14 cellular contexts compared by ENCODE assay signal in genomic region chr3:184685646-184686045, GRCh38. TPM values are rescaled to one million over a fixed set of nuclear protein-coding genes. Genes with fewer than 3 reads are reported as not detected.
A peak's percentile ranks its signal among the peaks of the same experiment; 100 is the strongest.
DNase-seq lines count a peak whose midpoint lies in the region; ATAC-seq and TF ChIP-seq lines count a peak whose summit lies in the region.
"Had no signal": no experiment of that assay in that cellular context is flagged by ENCODE, and none has a peak within 500 bp of the region (broad histone marks: within the 10 kb centered on the region; RNA-seq: fewer than 3 reads in every experiment).

No MANE protein-coding gene starts in this region.

- peaks cover 70% of the 10 kb centered on the region for H3K4me1 Mint-ChIP-seq in nephron

- peak overlapping the region; percentile 21; the same call in 1 of the 2 replicates for H4K91ac ChIP-seq in IMR-90 (ENCODE audit: insufficient read depth, low read depth, low read length)

- no peak overlapping the region for H3K23ac ChIP-seq in IMR-90 (ENCODE audit: low read depth, low read length)

- H3K4ac ChIP-seq in IMR-90 (ENCODE audit: low read depth, low read length): peak overlapping the region; percentile 55

- POLR2A ChIA-PET in IMR-90 (lab: Charles Lee; ENCODE audit: unreplicated experiment) (no interaction called here), GM10248 (lab: Yijun Ruan, JAX) (no interaction called here)

- CTCF ChIA-PET in IMR-90 (lab: Yijun Ruan, JAX) (interaction anchor here (0.7 kb wide), 1 partner anchor 141 kb away, joined by 3 read pairs; no protein-coding TSS in a partner anchor), GM10248 (lab: Yijun Ruan, JAX) (no interaction called here)

- H3K36me3 ChIP-seq in IMR-90 (ENCODE audit: control insufficient read depth, insufficient read depth, low read length): no peaks in the 10 kb centered on the region

- no peak overlapping the region for H2BK5ac ChIP-seq in IMR-90 (ENCODE audit: low read depth, low read length, poor library complexity, severe bottlenecking)

- no peak overlapping the region for H3K56ac ChIP-seq in IMR-90 (ENCODE audit: extremely low read depth, insufficient read depth, low read length)

- peaks cover 34% of the 10 kb centered on the region for H3K4me1 ChIP-seq in IMR-90 (ENCODE audit: control insufficient read depth, insufficient read depth, low read length)

- peak overlapping the region; percentile 90 to 97 (median 95) for H3K27ac Mint-ChIP-seq in nephron
- H3K27ac Mint-ChIP-seq: natural killer cell treated with Interleukin-12 subunit alpha and Interleukin-12 subunit beta and Interleukin-15 and Interleukin-18, amount 100 ng/mL, for 72 hours had no signal

- no peak overlapping the region for H3K27ac ChIP-seq in IMR-90 (ENCODE audit: insufficient read depth, low read length)

- WGBS in IMR-90 (ENCODE audit: extremely low coverage in 2 of 2, insufficient read length in 1 of 2), 2 experiments: no CpG with 5 or more reads among the region's 4 CpGs

- no peak for TF ChIP-seq POLR2A in IMR-90 (IDR thresholded peaks at IDR 0.05; ENCODE audit: low read depth, low read length)

- H3K27me3 Mint-ChIP-seq in nephron (ENCODE audit: low read depth): no peaks in the 10 kb centered on the region

- no peak overlapping the region for H2BK20ac ChIP-seq in IMR-90 (ENCODE audit: low read depth, low read length)

- H4K20me1 ChIP-seq in IMR-90 (ENCODE audit: insufficient read depth, low read length): peaks cover 4% of the 10 kb centered on the region; the same call in 1 of the 2 replicates

- no TSS peak for BruUV-seq in IMR-90 (replicated peaks; lab: Mats Ljungman, UMichigan)

- H3K4me3 Mint-ChIP-seq in nephron: no peak overlapping the region
- H3K4me3 Mint-ChIP-seq: natural killer cell treated with Interleukin-12 subunit alpha and Interleukin-12 subunit beta and Interleukin-15 and Interleukin-18, amount 100 ng/mL, for 72 hours had no signal

- in situ Hi-C loops in IMR-90 (cut with MboI; ENCODE audit: low sequenced_read_pairs): no loop called here

- H3K4me3 ChIP-seq in AG10803 (ENCODE audit: low read length): no peak overlapping the region
- no peak overlapping the region for H3K4me3 ChIP-seq in IMR-90 (ENCODE audit: insufficient read depth, low read depth, low read length)
- no peak overlapping the region for H3K4me3 ChIP-seq in choroid plexus epithelial cell (ENCODE audit: low read depth, low read length)

- no peaks in the 10 kb centered on the region for H3K9me3 ChIP-seq in IMR-90 (ENCODE audit: control insufficient read depth, insufficient read depth, low read length)

- H4K8ac ChIP-seq in IMR-90 (ENCODE audit: low read depth in 2 of 2, low read length in 2 of 2): no peak overlapping the region

- intact Hi-C loops in IMR-90 (cut with micrococcal nuclease): no loop called here

- peak overlapping the region; percentile 65; the same call in 1 of the 2 replicates for H4K5ac ChIP-seq in IMR-90 (ENCODE audit: low read depth, low read length)

- H3K4me2 ChIP-seq in IMR-90 (ENCODE audit: low read depth, low read length): no peak overlapping the region; the same call in 1 of the 2 replicates

- H3K18ac ChIP-seq in IMR-90 (ENCODE audit: low read depth, low read length): peak overlapping the region; percentile 60; the same call in 1 of the 2 replicates

- DNase-seq in AG10803 (ENCODE audit: low read depth) (peak; percentile 31), IMR-90 (no peak), choroid plexus epithelial cell (ENCODE audit: low read depth) (peak; percentile 13), GM10248 (ENCODE audit: extremely low spot score) (no peak), GM19238 (ENCODE audit: insufficient read length, low spot score) (no peak), NK-92 (lab: John Stamatoyannopoulos, UW; ENCODE audit: unreplicated experiment) (no peak), NCI-H526 treated with DMSO at 0.1 percent for 48 hours (lab: John Stamatoyannopoulos, UW) (no peak)
- DNase-seq: activated naive CD4-positive, alpha-beta T cell; left cardiac atrium; NCI-H1105; NCI-H774; SHP77 treated with DMSO at 0.1 percent for 48 hours had no signal

- H3K9ac ChIP-seq in IMR-90 (ENCODE audit: low read depth, low read length): no peak overlapping the region

- TF ChIP-seq CTCF in AG10803 (conservative IDR thresholded peaks at IDR 0.05; ENCODE audit: low read length) (no peak), IMR-90 (conservative IDR thresholded peaks at IDR 0.05; ENCODE audit: low read depth, low read length) (no peak), choroid plexus epithelial cell (conservative IDR thresholded peaks at IDR 0.05; ENCODE audit: low read depth, low read length) (no peak), nephron (IDR thresholded peaks at IDR 0.05; ENCODE audit: unreplicated experiment in 3 of 3) (no peak), GM10248 (IDR thresholded peaks at IDR 0.05; ENCODE audit: control extremely low read depth, extremely low read depth, low read depth, missing control alignments) (no peak)

- H2AK9ac ChIP-seq in IMR-90 (replicated peaks; ENCODE audit: low read depth, low read length, poor library complexity): peak overlapping the region; percentile 87

- no peak for TF ChIP-seq RAD21 in IMR-90 (IDR thresholded peaks at IDR 0.05; ENCODE audit: low read length)

- H2AK5ac ChIP-seq in IMR-90 (ENCODE audit: low read depth, low read length): peak overlapping the region; percentile 66

- no peaks in the 10 kb centered on the region for H3K79me1 ChIP-seq in IMR-90 (ENCODE audit: low read depth in 1 of 2, low read length in 2 of 2)

- peaks cover 11% of the 10 kb centered on the region for H3K27me3 ChIP-seq in IMR-90 (ENCODE audit: control insufficient read depth, insufficient read depth, low read length)

- dilution Hi-C loops in IMR-90 (cut with HindIII; ENCODE audit: low sequenced_read_pairs, unreplicated experiment): no loop called here

- H2BK120ac ChIP-seq in IMR-90 (ENCODE audit: low read depth, low read length): peak overlapping the region; percentile 87

- peak overlapping the region; percentile 39 for H2AFZ ChIP-seq in IMR-90 (replicated peaks; ENCODE audit: low read length, poor library complexity)

- ATAC-seq in IMR-90 (ENCODE audit: low read depth): peak; percentile 21; the same call in 1 of the 2 replicates
- ATAC-seq: left cardiac atrium; natural killer cell treated with Interleukin-12 subunit alpha and Interleukin-12 subunit beta and Interleukin-15 and Interleukin-18, amount 100 ng/mL, for 72 hours had no signal

- H2BK15ac ChIP-seq in IMR-90 (ENCODE audit: low read depth, low read length): no peak overlapping the region; the same call in 2 of the 3 replicates

- H3K14ac ChIP-seq in IMR-90 (replicated peaks; ENCODE audit: low read depth, low read length): peak overlapping the region; percentile 40; the same call in 1 of the 2 replicates

- H3K9me1 ChIP-seq in IMR-90 (ENCODE audit: insufficient read depth, low read length): peaks cover 17% of the 10 kb centered on the region

- no peaks in the 10 kb centered on the region for H3K36me3 Mint-ChIP-seq in nephron (ENCODE audit: low read depth)
- H3K36me3 Mint-ChIP-seq: natural killer cell treated with Interleukin-12 subunit alpha and Interleukin-12 subunit beta and Interleukin-15 and Interleukin-18, amount 100 ng/mL, for 72 hours had no signal

- H3K9me3 Mint-ChIP-seq in nephron: no peaks in the 10 kb centered on the region
- H3K9me3 Mint-ChIP-seq: natural killer cell treated with Interleukin-12 subunit alpha and Interleukin-12 subunit beta and Interleukin-15 and Interleukin-18, amount 100 ng/mL, for 72 hours had no signal

TF ChIP-seq in IMR-90, 13 proteins besides CTCF, POLR2A, EP300 and RAD21:
- TF ChIP-seq BHLHE40 (IDR thresholded peaks at IDR 0.05; ENCODE audit: low read depth, low read length): no peak
- TF ChIP-seq MAFK (IDR thresholded peaks at IDR 0.05; ENCODE audit: low read depth, low read length): no peak
- TF ChIP-seq USF2 (IDR thresholded peaks at IDR 0.05; ENCODE audit: low read depth, low read length): peak; percentile 41; the same call in 1 of the 2 replicates
- TF ChIP-seq CHD1 (IDR thresholded peaks at IDR 0.05; ENCODE audit: low read depth, low read length): no peak
- TF ChIP-seq NFE2L2 (IDR thresholded peaks at IDR 0.05; ENCODE audit: low read depth, low read length): no peak
- TF ChIP-seq SMC3 (IDR thresholded peaks at IDR 0.05; ENCODE audit: low read depth, low read length): no peak
- no peak for TF ChIP-seq MAZ (IDR thresholded peaks at IDR 0.05; ENCODE audit: borderline replicate concordance, low read depth, low read length)

RNA-seq across cellular contexts. Expression of gene MAGEF1, which starts 26.2 kb away (rescaled TPM):
- 10.6 and 16.4 TPM in 2 replicates for total RNA-seq in IMR-90 (2012; rRNA removed)
- polyA plus RNA-seq in IMR-90 (2012; rRNA removed): 18.3 and 19.4 TPM in 2 replicates
- polyA plus RNA-seq in IMR-90 (2012; cell fraction: cytosol; rRNA removed): 19.1 and 19.8 TPM in 2 replicates
- 6.1 and 8.7 TPM in 2 replicates for polyA plus RNA-seq in IMR-90 (2012; cell fraction: nucleus; rRNA removed; ENCODE audit: low replicate concordance)

Comparison
In these comparisons a context has a peak if more than half of its experiments do, and no peak if none do; other contexts are left out.
1. DNase-seq: peak in AG10803 (single experiment) and choroid plexus epithelial cell (single experiment); none in IMR-90 (single experiment), GM10248 (single experiment), GM19238 (single experiment), NK-92 (single experiment) and NCI-H526 treated with DMSO at 0.1 percent for 48 hours (single experiment).